In the genomic region with DNA sequence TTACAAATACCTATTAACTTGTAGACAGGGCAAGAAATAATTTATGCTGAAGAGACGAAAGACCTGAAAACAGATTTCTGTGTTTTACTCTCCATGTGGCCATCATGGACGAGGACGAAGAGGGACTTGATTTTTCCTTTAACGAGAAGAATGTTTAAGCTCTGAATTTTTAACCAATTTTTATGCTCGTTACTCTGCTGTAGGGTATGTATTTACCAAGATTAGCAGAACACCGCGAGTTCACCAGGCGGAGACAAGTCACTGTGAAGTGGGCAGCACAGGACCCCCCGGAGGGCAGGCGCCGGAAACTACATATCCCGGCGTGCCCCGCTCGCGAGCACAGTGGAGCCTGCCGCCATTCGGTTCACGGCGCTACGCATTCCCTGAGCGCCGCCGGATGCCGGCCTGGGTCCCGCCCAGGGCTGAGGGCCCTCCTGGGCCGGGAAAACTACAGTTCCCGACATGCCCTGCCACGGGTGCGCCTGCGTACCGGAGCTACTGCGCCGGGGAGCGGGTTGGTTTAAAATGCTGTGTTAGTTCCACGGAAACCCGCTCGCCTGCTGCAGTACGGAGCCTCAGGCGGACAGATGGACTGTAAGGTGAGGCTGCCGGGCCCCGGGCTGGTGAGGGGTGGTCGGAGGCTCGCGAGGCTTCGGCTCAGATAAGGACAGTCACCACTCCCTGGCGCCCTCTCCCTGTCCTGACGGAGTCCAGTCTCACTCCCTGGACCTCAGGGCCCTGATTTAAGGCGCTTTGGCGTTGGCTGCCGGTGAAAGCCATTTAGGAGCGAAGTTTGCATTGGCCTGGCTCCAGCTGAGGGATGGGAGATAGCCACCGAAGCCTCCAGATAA, we compare ENCODE assay signal across 8 cellular contexts. TPM values are rescaled to one million over a fixed set of nuclear protein-coding genes. Genes with fewer than 3 reads are reported as not detected.
A peak's percentile ranks its signal among the peaks of the same experiment; 100 is the strongest.
DNase-seq lines count a peak whose midpoint lies in the region; ATAC-seq and TF ChIP-seq lines count a peak whose summit lies in the region.

CCDC150 (plus strand) TSS at position 536 of the 851 bp plus-strand sequence; CDS start at position 588, 52 bp downstream.

- H3K27ac Mint-ChIP-seq in CD4-positive, alpha-beta memory T cell = peak within 1 kb of the TSS; percentile 39 to 87 (median 72)

- no peaks in the 10 kb centered on the region for H3K27me3 ChIP-seq in CD4-positive, alpha-beta memory T cell (ENCODE audit: insufficient read depth, low read length)
- H3K27me3 ChIP-seq in duodenal mucosa (ENCODE audit: control insufficient read depth in 1 of 2, insufficient read depth in 2 of 2, low read length in 2 of 2) = peaks cover 0 to 3% of the 10 kb centered on the region in 2 donors

- peak within 1 kb of the TSS; percentile 69 to 79 for H3K4me3 ChIP-seq in CD4-positive, alpha-beta memory T cell (ENCODE audit: low read length in 2 of 2)
- H3K4me3 ChIP-seq in duodenal mucosa (ENCODE audit: low read depth in 1 of 2, low read length in 2 of 2) (peak within 1 kb of the TSS; percentile 76 to 79), lower leg skin (ENCODE audit: low read depth, poor library complexity, severe bottlenecking) (peak within 1 kb of the TSS; percentile 27)

- H3K36me3 ChIP-seq in CD4-positive, alpha-beta memory T cell (ENCODE audit: insufficient read depth, low read length) = no peaks in the 10 kb centered on the region
- H3K36me3 ChIP-seq in duodenal mucosa (ENCODE audit: control insufficient read depth in 1 of 2, insufficient read depth in 2 of 2, low read length in 2 of 2) = no peaks in the 10 kb centered on the region

- peaks cover 8 to 20% (median 13%) of the 10 kb centered on the region in 4 donors for H3K4me1 Mint-ChIP-seq in CD4-positive, alpha-beta memory T cell

- peak within 1 kb of the TSS; percentile 83 to 93 (median 90) for H3K4me3 Mint-ChIP-seq in CD4-positive, alpha-beta memory T cell

- peaks cover 0 to 3% (median 0%) of the 10 kb centered on the region in 8 donors for H3K9me3 Mint-ChIP-seq in CD4-positive, alpha-beta memory T cell

- 5 to 9% methylated on average over 24 to 35 of the region's 53 CpGs for WGBS in lower leg skin, 2 donors

- H3K27me3 Mint-ChIP-seq in CD4-positive, alpha-beta memory T cell = peaks cover 0 to 4% of the 10 kb centered on the region in 2 donors

- CTCF ChIA-PET in CD4-positive, alpha-beta memory T cell (lab: Charles Lee; ENCODE audit: partially characterized antibody) = interaction anchor here (0.9 to 1.5 kb wide), 3 partner anchors 112 to 1067 kb away, joined by 3 to 5 read pairs (median 3); partner anchors contain the start of gene DNAH7

- H3K9me3 ChIP-seq in CD4-positive, alpha-beta memory T cell (ENCODE audit: control insufficient read depth in 1 of 2, low read length in 2 of 2) = no peaks in the 10 kb centered on the region
- no peaks in the 10 kb centered on the region for H3K9me3 ChIP-seq in duodenal mucosa (ENCODE audit: control insufficient read depth in 1 of 2, low read length in 2 of 2)

- POLR2A ChIA-PET in CD4-positive, alpha-beta memory T cell (lab: Charles Lee; ENCODE audit: partially characterized antibody) = interaction anchor here (0.5 to 1.1 kb wide), 3 partner anchors 23 to 982 kb away, joined by 3 read pairs; no protein-coding TSS in a partner anchor

- ATAC-seq in GM19438 (IDR thresholded peaks at IDR 0.05; ENCODE audit: low read depth, unreplicated experiment) (peak; percentile 99), HG03571 (IDR thresholded peaks at IDR 0.05; ENCODE audit: unreplicated experiment) (peak; percentile 100)

- peaks cover 9% of the 10 kb centered on the region for H3K4me1 ChIP-seq in CD4-positive, alpha-beta memory T cell (ENCODE audit: insufficient read depth, low read length)
- peaks cover 4 to 6% of the 10 kb centered on the region in 2 donors for H3K4me1 ChIP-seq in duodenal mucosa (ENCODE audit: control insufficient read depth in 1 of 2, insufficient read depth in 2 of 2, low read length in 2 of 2)

- intact Hi-C loops in CD4-positive, alpha-beta memory T cell (cut with micrococcal nuclease) = loop anchor here (1.0 to 10.0 kb wide), 5 partner anchors 160 to 1066 kb away; partner anchors contain the start of genes DNAH7, GTF3C3, HSPE1 and MARS2
- intact Hi-C loops in lower leg skin (cut with DNase I; ENCODE audit: low total_unique reads) = no loop called here

- TF ChIP-seq POLR2A in lower leg skin (IDR thresholded peaks at IDR 0.05) = no peak

- H3K36me3 Mint-ChIP-seq in CD4-positive, alpha-beta memory T cell = no peaks in the 10 kb centered on the region

- H3K27ac ChIP-seq in CD4-positive, alpha-beta memory T cell (ENCODE audit: low read depth, low read length) = peak within 1 kb of the TSS; percentile 39
- no peak within 1 kb of the TSS for H3K27ac ChIP-seq in duodenal mucosa (ENCODE audit: low read depth, low read length)

- DNase-seq in CD4-positive, alpha-beta memory T cell = peak; percentile 92 to 94 (median 94)
- DNase-seq in NCI-H82 (lab: John Stamatoyannopoulos, UW) = peak; percentile 99
- DNase-seq in activated CD4-positive, alpha-beta T cell treated with anti-CD3 and anti-CD28 coated beads, Interleukin-2, amount 50 U/mL, for 48 hours = peak; percentile 92 to 95
- DNase-seq in lower leg skin (ENCODE audit: low spot score in 2 of 2) = peak; percentile 90 to 98
- DNase-seq in stimulated activated CD4-positive, alpha-beta T cell treated with anti-CD3 and anti-CD28 coated beads, Interleukin-4, amount 100 ng/mL, for 4 hours = peak; percentile 89 to 93

- H3K9ac ChIP-seq in duodenal mucosa (ENCODE audit: low read depth in 1 of 2, low read length in 2 of 2) = peak within 1 kb of the TSS; percentile 43 to 54

- no peak for TF ChIP-seq CTCF in lower leg skin (IDR thresholded peaks at IDR 0.05)

RNA-seq across cellular contexts. Expression of gene CCDC150, which starts in this region (rescaled TPM):
- under 1 TPM; 0.44 to 0.87 TPM for total RNA-seq in CD4-positive, alpha-beta memory T cell
- polyA plus RNA-seq in CD4-positive, alpha-beta memory T cell = not detected
- 1 to 10 TPM in 2 of 4 donors, under 1 TPM in 2; 0.22 to 3.4 (median 1.3) TPM for total RNA-seq in lower leg skin

Comparison
In these comparisons a context has a peak if more than half of its experiments do, and no peak if none do; other contexts are left out.
1. Peak in DNase-seq, H3K4me3 ChIP-seq and H3K27ac ChIP-seq in CD4-positive, alpha-beta memory T cell; RNA of the gene not detected or under 1 TPM.
2. H3K4me3 ChIP-seq: peak in every context shown above with its lines; median percentile 78 in duodenal mucosa; 74 in CD4-positive, alpha-beta memory T cell; 27 in lower leg skin.